ENCODE assay signal across 14 cellular contexts in genomic region chr4:39048291-39048690, GRCh38. TPM values are rescaled to one million over a fixed set of nuclear protein-coding genes. Genes with fewer than 3 reads are reported as not detected.
DNase-seq lines count a peak whose midpoint lies in the region; ATAC-seq, FAIRE-seq and TF ChIP-seq lines count a peak whose summit lies in the region.
"Had no signal": no experiment of that assay in that cellular context is flagged by ENCODE, and none has a peak within 500 bp of the region (broad histone marks: within the 10 kb centered on the region; RNA-seq: fewer than 3 reads in every experiment).

No MANE protein-coding gene starts in this region.

- H3K4me3 Mint-ChIP-seq in activated CD4-positive, alpha-beta memory T cell treated with anti-CD3 and anti-CD28 coated beads, Interleukin-2, amount 10 ng/mL, durations not matched to agents 7 days and 5 days: peak overlapping the region; percentile 53
- H3K4me3 Mint-ChIP-seq: central memory CD8-positive, alpha-beta T cell had no signal

- POLR2A ChIA-PET in activated CD4-positive, alpha-beta memory T cell treated with anti-CD3 and anti-CD28 coated beads, Interleukin-2, amount 10 ng/mL, durations not matched to agents 7 days and 5 days (lab: Charles Lee): interaction anchor here (0.8 to 8.6 kb wide), 6 partner anchors 10 to 411 kb away, joined by 3 to 181 read pairs (median 4); partner anchors contain the start of genes LIAS, RPL9 and TMEM156

- H3K4me3 ChIP-seq in fibroblast of villous mesenchyme (ENCODE audit: low read depth, low read length): no peak overlapping the region
- H3K4me3 ChIP-seq: esophagus squamous epithelium had no signal

- TF ChIP-seq CTCF in fibroblast of villous mesenchyme (IDR thresholded peaks at IDR 0.05; ENCODE audit: insufficient read depth, low read depth, low read length): no peak

- H3K27me3 Mint-ChIP-seq in activated CD4-positive, alpha-beta memory T cell treated with anti-CD3 and anti-CD28 coated beads, Interleukin-2, amount 10 ng/mL, durations not matched to agents 7 days and 5 days: no peaks in the 10 kb centered on the region
- H3K27me3 Mint-ChIP-seq: central memory CD8-positive, alpha-beta T cell had no signal

- no peaks in the 10 kb centered on the region for H3K9me3 Mint-ChIP-seq in activated CD4-positive, alpha-beta memory T cell treated with anti-CD3 and anti-CD28 coated beads, Interleukin-2, amount 10 ng/mL, durations not matched to agents 7 days and 5 days
- H3K9me3 Mint-ChIP-seq: activated T-cell treated with anti-CD3 and anti-CD28 coated beads, Interleukin-2, amount 50 U/mL, for 4 hours; central memory CD8-positive, alpha-beta T cell had no signal

- DNase-seq in CD1c-positive myeloid dendritic cell (ENCODE audit: extremely low spot score) (peak; percentile 36), GM19239 (ENCODE audit: insufficient read length, low spot score) (no peak), fibroblast of villous mesenchyme (ENCODE audit: low read depth) (peak; percentile 17), A172 (ENCODE audit: low spot score) (no peak), left ventricle myocardium superior (no peak), NCI-H2196 (lab: John Stamatoyannopoulos, UW; ENCODE audit: unreplicated experiment) (no peak)
- no peak for DNase-seq in activated CD4-positive, alpha-beta memory T cell treated with anti-CD3 and anti-CD28 coated beads, Interleukin-2, amount 10 ng/mL, durations not matched to agents 7 days and 5 days
- DNase-seq: activated T-cell treated with anti-CD3 and anti-CD28 coated beads, Interleukin-2, amount 50 U/mL, for 4 hours; esophagus squamous epithelium; NCI-H226; RPMI8226 had no signal

- ATAC-seq in HG03521 (IDR thresholded peaks at IDR 0.05; ENCODE audit: unreplicated experiment) (no peak), left ventricle myocardium superior (no peak)
- ATAC-seq: activated T-cell treated with anti-CD3 and anti-CD28 coated beads, Interleukin-2, amount 50 U/mL, for 4 hours had no signal

- peak; percentile 76 for FAIRE-seq in GM19239 (lab: Jason Lieb, UNC)
- FAIRE-seq: TTC549 had no signal

- intact Hi-C loops in left ventricle myocardium superior (cut with micrococcal nuclease): no loop called here

- CTCF ChIA-PET in activated CD4-positive, alpha-beta memory T cell treated with anti-CD3 and anti-CD28 coated beads, Interleukin-2, amount 10 ng/mL, durations not matched to agents 7 days and 5 days (lab: Charles Lee): interaction anchor here (0.6 to 2.0 kb wide), 2 partner anchors 25 to 87 kb away, joined by 3 to 5 read pairs; no protein-coding TSS in a partner anchor

- peaks cover 63% of the 10 kb centered on the region for H3K4me1 Mint-ChIP-seq in activated CD4-positive, alpha-beta memory T cell treated with anti-CD3 and anti-CD28 coated beads, Interleukin-2, amount 10 ng/mL, durations not matched to agents 7 days and 5 days

- H3K36me3 Mint-ChIP-seq in activated CD4-positive, alpha-beta memory T cell treated with anti-CD3 and anti-CD28 coated beads, Interleukin-2, amount 10 ng/mL, durations not matched to agents 7 days and 5 days (ENCODE audit: low read depth): peaks cover 28% of the 10 kb centered on the region

- peak overlapping the region; percentile 77 for H3K27ac Mint-ChIP-seq in activated CD4-positive, alpha-beta memory T cell treated with anti-CD3 and anti-CD28 coated beads, Interleukin-2, amount 10 ng/mL, durations not matched to agents 7 days and 5 days

RNA-seq across cellular contexts. Expression of gene KLHL5, which starts 13.7 kb away (rescaled TPM):
- 10 to 100 TPM; 36.6 to 36.7 TPM for total RNA-seq in activated CD4-positive, alpha-beta memory T cell treated with anti-CD3 and anti-CD28 coated beads, Interleukin-2, amount 10 ng/mL, durations not matched to agents 7 days and 5 days
- total RNA-seq in fibroblast of villous mesenchyme (123 and 156 TPM in 2 replicates), left ventricle myocardium superior (13.5 TPM)
- 68.5 and 78.3 TPM in 2 replicates for total RNA-seq in A172 (2014; rRNA removed; shearing (Covaris generic))

RNA-seq across cellular contexts. Expression of gene TMEM156, which starts 16.1 kb away (rescaled TPM):
- 10 to 100 TPM; 27.6 to 28.2 TPM for total RNA-seq in activated CD4-positive, alpha-beta memory T cell treated with anti-CD3 and anti-CD28 coated beads, Interleukin-2, amount 10 ng/mL, durations not matched to agents 7 days and 5 days
- total RNA-seq in fibroblast of villous mesenchyme (under 0.01 TPM in 1 of 2 replicates, not detected in the other), left ventricle myocardium superior (not detected)
- total RNA-seq in A172 (2014; rRNA removed; shearing (Covaris generic)): 0.19 and 0.81 TPM in 2 replicates

Comparison
In these comparisons a context has a peak if more than half of its experiments do, and no peak if none do; other contexts are left out.
1. DNase-seq: peak in CD1c-positive myeloid dendritic cell (single experiment) and fibroblast of villous mesenchyme (single experiment); none in GM19239 (single experiment), activated CD4-positive, alpha-beta memory T cell treated with anti-CD3 and anti-CD28 coated beads, Interleukin-2, amount 10 ng/mL, durations not matched to agents 7 days and 5 days (single experiment), A172 (single experiment), left ventricle myocardium superior (single experiment) and NCI-H2196 (single experiment).
2. RNA of gene TMEM156, which starts 16.1 kb away (total RNA-seq): 27.6 to 28.2 TPM in activated CD4-positive, alpha-beta memory T cell treated with anti-CD3 and anti-CD28 coated beads, Interleukin-2, amount 10 ng/mL, durations not matched to agents 7 days and 5 days; 0.19 to 0.81 TPM in A172, not detected in left ventricle myocardium superior (single experiment) and under 0.01 TPM in fibroblast of villous mesenchyme; every median in the first group is over 10 times any median in the second.